Comparison of ENCODE assay signal across 1 cellular context in the genomic region with DNA sequence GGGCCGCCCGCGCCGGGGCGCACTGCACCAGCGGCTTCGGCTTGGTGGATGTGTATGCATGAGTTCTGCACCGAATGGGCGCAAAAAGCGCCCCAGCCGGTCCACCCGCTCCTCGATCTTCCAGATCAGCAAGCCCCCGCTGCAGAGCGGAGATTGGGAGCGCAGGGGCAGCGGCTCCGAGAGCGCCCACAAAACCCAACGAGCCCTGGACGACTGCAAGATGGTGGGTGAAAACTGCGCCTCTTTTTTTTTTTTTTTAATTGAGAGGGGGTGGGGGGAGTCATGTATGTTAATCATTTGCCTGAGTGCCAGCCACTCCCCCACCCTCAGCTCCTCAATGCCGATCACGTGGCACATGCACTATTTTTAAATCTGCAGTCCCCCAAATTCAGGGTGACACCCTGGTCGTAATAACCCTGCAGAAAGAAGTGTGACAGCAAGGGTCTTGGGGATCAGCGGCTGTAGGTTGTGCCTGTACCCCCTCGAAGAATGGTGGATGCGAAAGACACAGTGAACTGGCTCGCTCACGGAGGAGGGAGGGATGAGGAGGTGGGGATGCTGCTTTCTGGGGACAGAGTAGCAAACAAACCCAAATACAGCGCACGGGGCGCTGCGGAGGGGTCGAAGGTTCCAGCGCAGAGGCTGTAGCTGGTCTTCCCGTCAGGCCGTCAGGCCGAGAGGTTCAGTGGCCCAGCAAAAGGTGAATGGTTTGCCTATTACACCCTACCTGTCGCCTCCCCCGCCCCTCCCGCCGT.
TF ChIP-seq lines count a peak whose summit lies in the region.

No MANE protein-coding gene starts in this region.

TF ChIP-seq in SK-N-SH treated with all-trans-retinoic acid at 6 μM for 48 hours, 23 proteins besides CTCF, POLR2A, EP300 and RAD21 (continued from another document):
- no peak for TF ChIP-seq ZFP30 (CRISPR knock-in tag; IDR thresholded peaks at IDR 0.05)
- no peak for TF ChIP-seq SNAI2 (CRISPR knock-in tag; IDR thresholded peaks at IDR 0.05)
- TF ChIP-seq, protein P1, sequence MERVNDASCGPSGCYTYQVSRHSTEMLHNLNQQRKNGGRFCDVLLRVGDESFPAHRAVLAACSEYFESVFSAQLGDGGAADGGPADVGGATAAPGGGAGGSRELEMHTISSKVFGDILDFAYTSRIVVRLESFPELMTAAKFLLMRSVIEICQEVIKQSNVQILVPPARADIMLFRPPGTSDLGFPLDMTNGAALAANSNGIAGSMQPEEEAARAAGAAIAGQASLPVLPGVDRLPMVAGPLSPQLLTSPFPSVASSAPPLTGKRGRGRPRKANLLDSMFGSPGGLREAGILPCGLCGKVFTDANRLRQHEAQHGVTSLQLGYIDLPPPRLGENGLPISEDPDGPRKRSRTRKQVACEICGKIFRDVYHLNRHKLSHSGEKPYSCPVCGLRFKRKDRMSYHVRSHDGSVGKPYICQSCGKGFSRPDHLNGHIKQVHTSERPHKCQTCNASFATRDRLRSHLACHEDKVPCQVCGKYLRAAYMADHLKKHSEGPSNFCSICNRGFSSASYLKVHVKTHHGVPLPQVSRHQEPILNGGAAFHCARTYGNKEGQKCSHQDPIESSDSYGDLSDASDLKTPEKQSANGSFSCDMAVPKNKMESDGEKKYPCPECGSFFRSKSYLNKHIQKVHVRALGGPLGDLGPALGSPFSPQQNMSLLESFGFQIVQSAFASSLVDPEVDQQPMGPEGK (CRISPR knock-in tag; IDR thresholded peaks at IDR 0.05; ENCODE audit: borderline replicate concordance): no peak
- no peak for TF ChIP-seq OSR1 (CRISPR knock-in tag; IDR thresholded peaks at IDR 0.05)
- TF ChIP-seq ZC3H10 (CRISPR knock-in tag; IDR thresholded peaks at IDR 0.05): no peak
- TF ChIP-seq, protein P2, sequence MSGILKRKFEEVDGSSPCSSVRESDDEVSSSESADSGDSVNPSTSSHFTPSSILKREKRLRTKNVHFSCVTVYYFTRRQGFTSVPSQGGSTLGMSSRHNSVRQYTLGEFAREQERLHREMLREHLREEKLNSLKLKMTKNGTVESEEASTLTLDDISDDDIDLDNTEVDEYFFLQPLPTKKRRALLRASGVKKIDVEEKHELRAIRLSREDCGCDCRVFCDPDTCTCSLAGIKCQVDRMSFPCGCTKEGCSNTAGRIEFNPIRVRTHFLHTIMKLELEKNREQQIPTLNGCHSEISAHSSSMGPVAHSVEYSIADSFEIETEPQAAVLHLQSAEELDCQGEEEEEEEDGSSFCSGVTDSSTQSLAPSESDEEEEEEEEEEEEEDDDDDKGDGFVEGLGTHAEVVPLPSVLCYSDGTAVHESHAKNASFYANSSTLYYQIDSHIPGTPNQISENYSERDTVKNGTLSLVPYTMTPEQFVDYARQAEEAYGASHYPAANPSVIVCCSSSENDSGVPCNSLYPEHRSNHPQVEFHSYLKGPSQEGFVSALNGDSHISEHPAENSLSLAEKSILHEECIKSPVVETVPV (CRISPR knock-in tag; IDR thresholded peaks at IDR 0.05): no peak
- TF ChIP-seq CSDC2 (CRISPR knock-in tag; IDR thresholded peaks at IDR 0.05): no peak
- TF ChIP-seq RARB (CRISPR knock-in tag; IDR thresholded peaks at IDR 0.05): no peak
- TF ChIP-seq ESRRG (CRISPR knock-in tag; IDR thresholded peaks at IDR 0.05): no peak
TF ChIP-seq in SK-N-SH treated with all-trans-retinoic acid at 6 μM for 48 hours: peak in this region for 0.
